Comparison of ENCODE assay signal across 17 cellular contexts in the genomic region with DNA sequence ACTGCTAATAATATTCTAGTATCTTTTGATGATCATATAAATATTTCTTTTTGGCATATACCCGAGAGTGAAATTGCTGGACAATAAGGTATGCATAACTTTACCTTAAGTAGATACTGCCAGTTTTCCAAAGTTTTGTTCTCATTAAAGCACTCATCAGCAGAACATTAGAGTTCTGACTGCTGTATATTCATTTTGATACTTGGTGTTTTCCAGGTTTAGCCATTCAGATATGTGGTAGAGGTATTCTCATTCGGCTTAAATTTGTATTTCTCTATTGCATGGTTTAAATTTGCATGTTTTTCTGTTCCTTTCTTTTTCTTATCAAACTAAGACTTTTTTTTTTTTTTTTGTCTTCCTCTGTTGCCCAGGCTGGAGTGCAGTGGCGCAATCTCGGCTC.
"Had no signal": no experiment of that assay in that cellular context is flagged by ENCODE, and none has a peak within 500 bp of the region (broad histone marks: within the 10 kb centered on the region; RNA-seq: fewer than 3 reads in every experiment).

No MANE protein-coding gene starts in this region.

- H3K36me3 ChIP-seq: breast epithelium, pancreas had no signal

- H3K9me3 Mint-ChIP-seq: activated T-helper 1 cell treated with anti-CD3 and anti-CD28 coated beads, Interleukin-12 subunit alpha, Interleukin-12 subunit beta, Interleukin-2, Interleukin-4 antibody, amounts not matched to agents 30 ng/mL and 10 ng/mL and 1 ng/mL, durations not matched to agents 14 hours and 24 hours and 36 hours; naive thymus-derived CD8-positive, alpha-beta T cell; stimulated activated naive CD8-positive, alpha-beta T cell treated with anti-CD3 and anti-CD28 coated beads, Interleukin-15, amount 100 ng/mL, for 72 hours had no signal

- H3K36me3 Mint-ChIP-seq: naive thymus-derived CD8-positive, alpha-beta T cell had no signal

- H3K4me1 ChIP-seq: breast epithelium, pancreas, testis had no signal

- H3K27ac ChIP-seq: breast epithelium, pancreas, testis, upper lobe of left lung had no signal

- H3K9me3 ChIP-seq: breast epithelium, pancreas, testis, upper lobe of left lung had no signal

- ATAC-seq: naive thymus-derived CD8-positive, alpha-beta T cell; pancreas; sciatic nerve; stimulated activated naive CD8-positive, alpha-beta T cell treated with anti-CD3 and anti-CD28 coated beads, Interleukin-15, amount 100 ng/mL, for 72 hours had no signal

- H3K4me3 ChIP-seq: breast epithelium, pancreas, testis, upper lobe of left lung had no signal

- H3K4me1 Mint-ChIP-seq: naive thymus-derived CD8-positive, alpha-beta T cell; stimulated activated naive CD8-positive, alpha-beta T cell treated with anti-CD3 and anti-CD28 coated beads, Interleukin-15, amount 100 ng/mL, for 72 hours had no signal

- FAIRE-seq: kidney, pancreas had no signal

- H3K27ac Mint-ChIP-seq: activated T-helper 1 cell treated with anti-CD3 and anti-CD28 coated beads, Interleukin-12 subunit alpha, Interleukin-12 subunit beta, Interleukin-2, Interleukin-4 antibody, amounts not matched to agents 30 ng/mL and 10 ng/mL and 1 ng/mL, durations not matched to agents 14 hours and 24 hours and 36 hours; naive thymus-derived CD8-positive, alpha-beta T cell; stimulated activated naive CD8-positive, alpha-beta T cell treated with anti-CD3 and anti-CD28 coated beads, Interleukin-15, amount 100 ng/mL, for 72 hours had no signal

- H3K27me3 ChIP-seq: breast epithelium, pancreas, testis, upper lobe of left lung had no signal

- DNase-seq: activated CD4-positive, CD25-positive, alpha-beta regulatory T cell treated with anti-CD3 and anti-CD28 coated beads, Interleukin-2, amount 50 U/mL, for 72 hours; aorta; cerebellar nuclear complex; effector CD8-positive, alpha-beta T cell; foreskin fibroblast; glutamatergic neuron; hypothalamus; kidney; mesenchymal stem cell; naive thymus-derived CD8-positive, alpha-beta T cell; pancreas; stimulated activated naive CD8-positive, alpha-beta T cell treated with anti-CD3 and anti-CD28 coated beads, Interleukin-15, amount 100 ng/mL, for 72 hours; testis; upper lobe of left lung had no signal

- H3K4me3 Mint-ChIP-seq: activated T-helper 1 cell treated with anti-CD3 and anti-CD28 coated beads, Interleukin-12 subunit alpha, Interleukin-12 subunit beta, Interleukin-2, Interleukin-4 antibody, amounts not matched to agents 30 ng/mL and 10 ng/mL and 1 ng/mL, durations not matched to agents 14 hours and 24 hours and 36 hours; naive thymus-derived CD8-positive, alpha-beta T cell; stimulated activated naive CD8-positive, alpha-beta T cell treated with anti-CD3 and anti-CD28 coated beads, Interleukin-15, amount 100 ng/mL, for 72 hours had no signal
